In the genomic region with DNA sequence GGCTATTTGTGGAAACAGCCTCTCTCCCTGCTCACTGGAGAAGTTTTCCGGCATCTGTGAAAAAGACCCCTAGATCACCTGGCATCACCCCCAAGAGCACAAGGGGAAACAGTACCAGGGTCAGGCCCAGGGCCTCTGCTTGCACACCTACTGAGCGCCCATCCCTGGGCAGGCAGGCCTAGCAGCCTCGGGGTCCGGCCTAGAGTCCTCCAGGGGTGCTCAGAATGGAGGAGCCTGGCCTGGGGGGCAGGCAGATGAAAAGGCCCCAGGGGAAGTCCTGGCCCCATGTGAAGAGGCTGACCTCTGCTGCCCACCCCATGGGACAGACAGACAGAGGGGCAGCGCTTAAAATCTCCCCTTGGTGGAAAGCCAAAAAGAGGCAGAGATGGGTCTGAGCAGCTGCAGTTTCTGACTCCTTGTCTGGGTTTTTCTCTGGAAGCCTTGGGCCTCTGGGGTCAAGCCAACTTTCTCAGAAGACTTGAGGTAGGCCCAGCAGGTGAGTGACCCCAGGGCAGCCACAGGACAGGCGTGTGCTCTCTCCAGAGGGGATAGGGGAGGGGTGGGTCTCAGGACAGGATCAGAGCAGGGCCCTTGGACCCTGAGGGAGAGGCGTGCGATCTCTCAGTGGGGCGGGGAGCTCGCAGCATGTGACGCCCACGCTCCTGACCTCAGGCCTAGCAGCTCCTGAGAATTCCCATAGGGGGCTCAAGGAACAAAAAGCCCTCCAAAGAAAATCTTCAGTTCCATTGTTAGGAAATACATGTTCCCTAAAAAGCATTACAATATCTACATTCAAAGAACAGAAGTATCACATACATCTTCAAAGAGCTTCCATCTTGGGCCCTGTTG, we compare ENCODE assay signal across 14 cellular contexts. TPM values are rescaled to one million over a fixed set of nuclear protein-coding genes. Genes with fewer than 3 reads are reported as not detected.
A peak's percentile ranks its signal among the peaks of the same experiment; 100 is the strongest.
DNase-seq lines count a peak whose midpoint lies in the region; ATAC-seq and TF ChIP-seq lines count a peak whose summit lies in the region.
"Had no signal": no experiment of that assay in that cellular context is flagged by ENCODE, and none has a peak within 500 bp of the region (broad histone marks: within the 10 kb centered on the region; RNA-seq: fewer than 3 reads in every experiment).

No MANE protein-coding gene starts in this region.

- no peak for ATAC-seq in HG03135 (IDR thresholded peaks at IDR 0.05; ENCODE audit: unreplicated experiment)
- ATAC-seq: naive thymus-derived CD4-positive, alpha-beta T cell had no signal

- H3K36me3 ChIP-seq in H7 (replicated peaks; ENCODE audit: control insufficient read depth, insufficient read depth, low read length) (peaks cover 9% of the 10 kb centered on the region), brain microvascular endothelial cell (replicated peaks) (no peaks in the 10 kb centered on the region), skeletal muscle satellite cell (ENCODE audit: insufficient read depth, low read length) (no peaks in the 10 kb centered on the region)

- in situ Hi-C loops in brain microvascular endothelial cell (cut with HindIII; ENCODE audit: low pct_ligation_motif_present, low sequenced_read_pairs): no loop called here
- in situ Hi-C loops in ACHN (cut with HindIII; ENCODE audit: low pct_ligation_motif_present, low pct_unique_long_range_greater_than_20kb, low sequenced_read_pairs): no loop called here

- H3K4me1 ChIP-seq in skeletal muscle satellite cell (ENCODE audit: control insufficient read depth, insufficient read depth, low read length): peaks cover 72% of the 10 kb centered on the region
- H3K4me1 ChIP-seq: HAP-1 had no signal

- TF ChIP-seq CTCF in brain microvascular endothelial cell (IDR thresholded peaks at IDR 0.05; ENCODE audit: low read depth, low read length, missing control alignments): peak; percentile 32

- H3K4me3 ChIP-seq in H7 (ENCODE audit: insufficient read depth, low read depth, low read length): no peak overlapping the region
- H3K4me3 ChIP-seq in brain microvascular endothelial cell (ENCODE audit: low read depth, low read length): no peak overlapping the region
- peak overlapping the region; percentile 21 for H3K4me3 ChIP-seq in skeletal muscle satellite cell (ENCODE audit: low read length)
- H3K4me3 ChIP-seq: HAP-1 had no signal

- peak overlapping the region; percentile 80 for H3K9ac ChIP-seq in skeletal muscle satellite cell (ENCODE audit: low read depth, low read length)

- H3K9me3 Mint-ChIP-seq in activated T-helper 2 cell treated with anti-CD3 and anti-CD28 coated beads, Interferon-gamma antibody, Interleukin-2, Interleukin-4, amounts not matched to agents 10 μg/mL and 5 μg/mL and 100 μg/mL, durations not matched to agents 14 hours and 24 hours and 36 hours: no peaks in the 10 kb centered on the region
- H3K9me3 Mint-ChIP-seq: central memory CD8-positive, alpha-beta T cell; naive thymus-derived CD4-positive, alpha-beta T cell had no signal

- intact Hi-C loops in activated T-helper 2 cell treated with anti-CD3 and anti-CD28 coated beads, Interferon-gamma antibody, Interleukin-2, Interleukin-4, amounts not matched to agents 10 μg/mL and 5 μg/mL and 100 μg/mL, durations not matched to agents 14 hours and 24 hours and 36 hours (cut with micrococcal nuclease): no loop called here

- peaks cover 11% of the 10 kb centered on the region for H3K36me3 Mint-ChIP-seq in activated T-helper 2 cell treated with anti-CD3 and anti-CD28 coated beads, Interferon-gamma antibody, Interleukin-2, Interleukin-4, amounts not matched to agents 10 μg/mL and 5 μg/mL and 100 μg/mL, durations not matched to agents 14 hours and 24 hours and 36 hours (ENCODE audit: low read depth)
- H3K36me3 Mint-ChIP-seq: naive thymus-derived CD4-positive, alpha-beta T cell had no signal

- H3K9me3 ChIP-seq in skeletal muscle satellite cell (replicated peaks; ENCODE audit: low read length): no peaks in the 10 kb centered on the region
- H3K9me3 ChIP-seq: HAP-1 had no signal

- H3K27me3 ChIP-seq in H7 (ENCODE audit: control insufficient read depth, insufficient read depth, low read length) (no peaks in the 10 kb centered on the region), brain microvascular endothelial cell (replicated peaks) (no peaks in the 10 kb centered on the region), skeletal muscle satellite cell (ENCODE audit: control insufficient read depth, insufficient read depth, low read length) (no peaks in the 10 kb centered on the region)

- DNase-seq in H7: peak; percentile 86
- DNase-seq in brain microvascular endothelial cell: no peak
- DNase-seq in iPS-NIHi11 (ENCODE audit: low spot score): peak; percentile 68
- DNase-seq in activated T-helper 2 cell treated with anti-CD3 and anti-CD28 coated beads, Interferon-gamma antibody, Interleukin-2, Interleukin-4, amounts not matched to agents 10 μg/mL and 5 μg/mL and 100 μg/mL, durations not matched to agents 14 hours and 24 hours and 36 hours (ENCODE audit: low spot score): no peak
- no peak for DNase-seq in ACHN
- no peak for DNase-seq in middle frontal gyrus (ENCODE audit: extremely low spot score, low spot score)
- DNase-seq: activated CD8-positive, alpha-beta memory T cell treated with anti-CD3 and anti-CD28 coated beads, Interleukin-2, amount 50 U/mL, for 48 hours; naive thymus-derived CD4-positive, alpha-beta T cell; NCI-H774; stimulated activated CD4-positive, alpha-beta T cell treated with anti-CD3 and anti-CD28 coated beads, Interleukin-4, amount 100 ng/mL, for 4 hours had no signal

- peak overlapping the region; percentile 85 for H3K27ac ChIP-seq in brain microvascular endothelial cell

- H3K4me1 Mint-ChIP-seq in activated T-helper 2 cell treated with anti-CD3 and anti-CD28 coated beads, Interferon-gamma antibody, Interleukin-2, Interleukin-4, amounts not matched to agents 10 μg/mL and 5 μg/mL and 100 μg/mL, durations not matched to agents 14 hours and 24 hours and 36 hours (ENCODE audit: low read depth): peaks cover 21% of the 10 kb centered on the region

- no peak overlapping the region for H3K27ac Mint-ChIP-seq in activated T-helper 2 cell treated with anti-CD3 and anti-CD28 coated beads, Interferon-gamma antibody, Interleukin-2, Interleukin-4, amounts not matched to agents 10 μg/mL and 5 μg/mL and 100 μg/mL, durations not matched to agents 14 hours and 24 hours and 36 hours

- H3K27me3 Mint-ChIP-seq in activated T-helper 2 cell treated with anti-CD3 and anti-CD28 coated beads, Interferon-gamma antibody, Interleukin-2, Interleukin-4, amounts not matched to agents 10 μg/mL and 5 μg/mL and 100 μg/mL, durations not matched to agents 14 hours and 24 hours and 36 hours (ENCODE audit: low read depth): no peaks in the 10 kb centered on the region
- H3K27me3 Mint-ChIP-seq: central memory CD8-positive, alpha-beta T cell; naive thymus-derived CD4-positive, alpha-beta T cell had no signal

- H3K4me2 ChIP-seq in skeletal muscle satellite cell (ENCODE audit: low read length): peak overlapping the region; percentile 52

- no peak overlapping the region for H3K4me3 Mint-ChIP-seq in activated T-helper 2 cell treated with anti-CD3 and anti-CD28 coated beads, Interferon-gamma antibody, Interleukin-2, Interleukin-4, amounts not matched to agents 10 μg/mL and 5 μg/mL and 100 μg/mL, durations not matched to agents 14 hours and 24 hours and 36 hours (ENCODE audit: low read depth)
- H3K4me3 Mint-ChIP-seq: central memory CD8-positive, alpha-beta T cell; naive thymus-derived CD4-positive, alpha-beta T cell had no signal

RNA-seq across cellular contexts. Expression of gene DUSP7, which starts 34.5 kb away (rescaled TPM):
- 19.5 and 21.7 TPM in 2 replicates for total RNA-seq in H7 (2014; rRNA removed; shearing (Covaris generic))
- 11.4 and 12.2 TPM in 2 replicates for total RNA-seq in skeletal muscle satellite cell (2012; rRNA removed)
- 29.0 and 30.3 TPM in 2 replicates for total RNA-seq in activated T-helper 2 cell treated with anti-CD3 and anti-CD28 coated beads, Interferon-gamma antibody, Interleukin-2, Interleukin-4, amounts not matched to agents 10 μg/mL and 5 μg/mL and 100 μg/mL, durations not matched to agents 14 hours and 24 hours and 36 hours

Comparison
In these comparisons a context has a peak if more than half of its experiments do, and no peak if none do; other contexts are left out.
1. DNase-seq: peak in H7 (single experiment) and iPS-NIHi11 (single experiment); none in brain microvascular endothelial cell (single experiment), activated T-helper 2 cell treated with anti-CD3 and anti-CD28 coated beads, Interferon-gamma antibody, Interleukin-2, Interleukin-4, amounts not matched to agents 10 μg/mL and 5 μg/mL and 100 μg/mL, durations not matched to agents 14 hours and 24 hours and 36 hours (single experiment), ACHN (single experiment) and middle frontal gyrus (single experiment).